Comparison of ENCODE assay signal across 8 cellular contexts in the genomic region with DNA sequence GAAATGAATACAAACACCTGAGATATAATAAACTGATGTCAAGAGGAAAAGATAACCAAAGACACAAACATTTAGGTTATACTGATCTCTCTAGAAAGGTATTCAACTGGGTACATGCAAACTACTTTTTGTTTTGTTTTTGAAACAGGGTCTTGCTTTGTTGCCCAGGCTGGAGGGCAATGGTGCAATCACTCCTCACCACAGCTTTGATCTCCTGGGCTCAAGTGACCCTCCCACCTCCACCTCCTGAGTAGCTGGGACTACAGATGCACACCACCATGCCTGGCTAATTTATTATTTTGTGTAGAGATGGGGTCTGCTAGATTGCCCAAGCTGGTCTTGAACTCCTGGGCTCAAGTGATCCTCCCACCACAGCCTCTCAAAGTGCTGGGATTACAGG. TPM values are rescaled to one million over a fixed set of nuclear protein-coding genes. Genes with fewer than 3 reads are reported as not detected.
"Had no signal": no experiment of that assay in that cellular context is flagged by ENCODE, and none has a peak within 500 bp of the region (broad histone marks: within the 10 kb centered on the region; RNA-seq: fewer than 3 reads in every experiment).

No MANE protein-coding gene starts in this region.

- H3K27ac ChIP-seq: HL-60 had no signal

- H3K4me3 ChIP-seq: K562 had no signal

- DNase-seq: IMR-90, KBM-7, KG1 had no signal

- FAIRE-seq: HTR-8/SVneo, K562 had no signal

- ATAC-seq: K562 had no signal

RNA-seq across cellular contexts. Expression of a gene that starts 38.1 kb away (rescaled TPM):
- total RNA-seq: HT-29, IMR-90, K562 had no signal
- polyA plus RNA-seq: IgD-negative memory B cell had no signal
